In the genomic region with DNA sequence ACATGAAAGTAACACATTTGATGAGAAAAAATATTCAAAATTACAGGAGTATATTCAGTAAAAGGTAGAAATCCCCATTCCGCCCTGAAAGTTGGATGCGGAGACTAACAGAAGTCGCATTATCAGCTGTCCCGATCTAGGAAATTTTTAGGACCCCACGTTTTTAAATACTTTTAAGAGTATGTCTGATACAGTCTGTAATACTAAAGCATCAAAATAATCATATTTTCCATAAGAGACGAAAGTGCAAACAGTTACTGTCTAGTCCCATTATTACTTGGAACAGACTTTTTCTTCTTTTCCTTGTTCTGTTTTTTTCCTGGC, we compare ENCODE assay signal across 8 cellular contexts. TPM values are rescaled to one million over a fixed set of nuclear protein-coding genes. Genes with fewer than 3 reads are reported as not detected.
A peak's percentile ranks its signal among the peaks of the same experiment; 100 is the strongest.
DNase-seq lines count a peak whose midpoint lies in the region; ATAC-seq and TF ChIP-seq lines count a peak whose summit lies in the region.

No MANE protein-coding gene starts in this region.

- H3K27ac ChIP-seq in RWPE2 (ENCODE audit: poor library complexity, severe bottlenecking) (peak overlapping the region; percentile 17), esophagus muscularis mucosa (replicated peaks in 1 of 4) (peak overlapping the region; percentile 70 to 84 (median 79))

- H3K36me3 Mint-ChIP-seq in osteocyte (ENCODE audit: unreplicated experiment), result peaks cover 16% of the 10 kb centered on the region

- peak overlapping the region; percentile 78 for H3K4me3 Mint-ChIP-seq in osteocyte (ENCODE audit: unreplicated experiment)

- 55% methylated on average over 6 of the region's 6 CpGs for WGBS in esophagus muscularis mucosa

- no peaks in the 10 kb centered on the region for H3K36me3 ChIP-seq in ES-I3 (ENCODE audit: insufficient read depth, low read length)
- no peaks in the 10 kb centered on the region for H3K36me3 ChIP-seq in RWPE2 (ENCODE audit: low read depth)
- no peaks in the 10 kb centered on the region for H3K36me3 ChIP-seq in esophagus muscularis mucosa

- H3K4me1 ChIP-seq in ES-I3 (ENCODE audit: insufficient read depth, low read length) (no peaks in the 10 kb centered on the region), RWPE2 (ENCODE audit: insufficient read depth, poor library complexity, severe bottlenecking) (peaks cover 9% of the 10 kb centered on the region), esophagus muscularis mucosa (peaks cover 0 to 4% (median 2%) of the 10 kb centered on the region in 4 donors)

- ATAC-seq in RWPE2 (ENCODE audit: low read depth) (no peak), GM21528 (IDR thresholded peaks at IDR 0.05; ENCODE audit: low FRiP score, unreplicated experiment) (no peak), sciatic nerve (no peak), HG02678 (IDR thresholded peaks at IDR 0.05; ENCODE audit: unreplicated experiment) (no peak)

- peaks cover 9% of the 10 kb centered on the region for H3K27me3 Mint-ChIP-seq in osteocyte (ENCODE audit: unreplicated experiment)

- peaks cover 14% of the 10 kb centered on the region for H3K4me1 Mint-ChIP-seq in osteocyte (ENCODE audit: unreplicated experiment)

- no peaks in the 10 kb centered on the region for H3K9me3 Mint-ChIP-seq in osteocyte (ENCODE audit: unreplicated experiment)

- H3K27me3 ChIP-seq in RWPE2 (ENCODE audit: insufficient read depth, poor library complexity, severe bottlenecking) (no peaks in the 10 kb centered on the region), esophagus muscularis mucosa (peaks cover 0 to 4% (median 0%) of the 10 kb centered on the region in 4 donors)

- H3K4me3 ChIP-seq in RWPE2 (ENCODE audit: severe bottlenecking) (peak overlapping the region; percentile 76), esophagus muscularis mucosa (peak overlapping the region; percentile 59 to 80 (median 66))

- intact Hi-C loops in esophagus muscularis mucosa (cut with DNase I) (no loop called here), sciatic nerve (cut with DNase I) (no loop called here)

- TF ChIP-seq CTCF in RWPE2 (IDR thresholded peaks at IDR 0.05; ENCODE audit: poor library complexity, severe bottlenecking) (no peak), esophagus muscularis mucosa (IDR thresholded peaks at IDR 0.05) (no peak), osteocyte (IDR thresholded peaks at IDR 0.05) (no peak)

- H3K27ac Mint-ChIP-seq in osteocyte (ENCODE audit: unreplicated experiment), result peak overlapping the region; percentile 76

- TF ChIP-seq EP300 in esophagus muscularis mucosa (IDR thresholded peaks at IDR 0.05), result no peak

- DNase-seq in RWPE2 (ENCODE audit: low spot score) (no peak), esophagus muscularis mucosa (ENCODE audit: extremely low spot score) (no peak), osteocyte (ENCODE audit: extremely low spot score, unreplicated experiment) (no peak), OCI-M2 (lab: John Stamatoyannopoulos, UW; ENCODE audit: unreplicated experiment) (no peak), sciatic nerve (ENCODE audit: low spot score) (no peak)

- no peak for TF ChIP-seq POLR2A in esophagus muscularis mucosa (IDR thresholded peaks at IDR 0.05; ENCODE audit: low read depth)

- H3K9me3 ChIP-seq in ES-I3 (ENCODE audit: control insufficient read depth, insufficient read depth, low read length) (peaks cover 2% of the 10 kb centered on the region), RWPE2 (ENCODE audit: severe bottlenecking) (no peaks in the 10 kb centered on the region), esophagus muscularis mucosa (peaks cover 0 to under 1% (median 0%) of the 10 kb centered on the region in 4 donors)

- H3K9ac ChIP-seq in ES-I3 (ENCODE audit: low read depth, low read length), result peak overlapping the region; percentile 40; the same call in 1 of the 2 replicates

RNA-seq across cellular contexts. Expression of a gene that starts 0.6 kb away (rescaled TPM):
- 10 to 100 TPM; 11.8 to 17.9 (median 16.0) TPM for total RNA-seq in esophagus muscularis mucosa
- 90.3 and 103 TPM in 2 replicates for total RNA-seq in osteocyte
- 65.8 TPM for total RNA-seq in sciatic nerve
